In genomic region chr16:89256651-89257254, GRCh38 we compare ENCODE assay signal across 8 cellular contexts. TPM values are rescaled to one million over a fixed set of nuclear protein-coding genes. Genes with fewer than 3 reads are reported as not detected.
A peak's percentile ranks its signal among the peaks of the same experiment; 100 is the strongest.
DNase-seq lines count a peak whose midpoint lies in the region; ATAC-seq and TF ChIP-seq lines count a peak whose summit lies in the region.

No MANE protein-coding gene starts in this region.

- H3K27me3 ChIP-seq in esophagus squamous epithelium = peaks cover 0 to 25% (median 0%) of the 10 kb centered on the region in 4 donors

- H3K27me3 Mint-ChIP-seq in nephron progenitor cell (ENCODE audit: low read depth, poor library complexity) = peaks cover 60% of the 10 kb centered on the region

- intact Hi-C loops in esophagus squamous epithelium (cut with DNase I) = no loop called here

- peak overlapping the region in 1 of 4 donors; percentile 29 for H3K27ac ChIP-seq in esophagus squamous epithelium

- no peak overlapping the region for H3K27ac Mint-ChIP-seq in nephron progenitor cell

- peaks cover 15% of the 10 kb centered on the region for H3K36me3 Mint-ChIP-seq in nephron progenitor cell (ENCODE audit: low read depth)

- TF ChIP-seq POLR2A in esophagus squamous epithelium (IDR thresholded peaks at IDR 0.05) = no peak

- peak overlapping the region; percentile 20 for H3K4me3 Mint-ChIP-seq in nephron progenitor cell

- H3K4me1 Mint-ChIP-seq in nephron progenitor cell = peaks cover 21% of the 10 kb centered on the region

- ATAC-seq in GM21619 (IDR thresholded peaks at IDR 0.05; ENCODE audit: unreplicated experiment) = no peak

- peak; percentile 93 for DNase-seq in CD1c-positive myeloid dendritic cell (ENCODE audit: extremely low spot score)
- peak; percentile 65 for DNase-seq in NCI-H2029 (lab: John Stamatoyannopoulos, UW)
- DNase-seq in activated T-cell treated with anti-CD3 and anti-CD28 coated beads, Interleukin-2, amount 50 U/mL, for 1 hour = peak; percentile 83
- no peak for DNase-seq in esophagus squamous epithelium (lab: John Stamatoyannopoulos, UW)
- DNase-seq in nephron progenitor cell = no peak
- DNase-seq in stimulated activated naive CD4-positive, alpha-beta T cell (lab: John Stamatoyannopoulos, UW) = peak; percentile 57 to 66 (median 63)
- DNase-seq in NCI-H2227 (lab: John Stamatoyannopoulos, UW; ENCODE audit: unreplicated experiment) = no peak

- TF ChIP-seq CTCF in esophagus squamous epithelium (IDR thresholded peaks at IDR 0.05) = no peak
- no peak for TF ChIP-seq CTCF in nephron progenitor cell (IDR thresholded peaks at IDR 0.05)

- H3K4me1 ChIP-seq in esophagus squamous epithelium = peaks cover 12 to 18% (median 12%) of the 10 kb centered on the region in 3 donors

- 13 to 18% methylated on average over 6 to 25 of the region's 57 CpGs for WGBS in esophagus squamous epithelium, 2 donors

- H3K4me3 ChIP-seq in esophagus squamous epithelium = peak overlapping the region; percentile 25 to 70 (median 41)

- H3K9me3 Mint-ChIP-seq in nephron progenitor cell = peaks cover 51% of the 10 kb centered on the region

- no peaks in the 10 kb centered on the region for H3K36me3 ChIP-seq in esophagus squamous epithelium

- no peaks in the 10 kb centered on the region for H3K9me3 ChIP-seq in esophagus squamous epithelium

RNA-seq across cellular contexts. Expression of gene ZNF778, which starts 39.2 kb away (rescaled TPM):
- 10 to 100 TPM in 1 of 4 donors, 1 to 10 TPM in 3; 3.4 to 10.7 (median 6.5) TPM for total RNA-seq in esophagus squamous epithelium

RNA-seq across cellular contexts. Expression of gene SLC22A31, which starts 56.4 kb away (rescaled TPM):
- not detected for total RNA-seq in esophagus squamous epithelium

Comparison
In these comparisons a context has a peak if more than half of its experiments do, and no peak if none do; other contexts are left out.
1. DNase-seq: peak in CD1c-positive myeloid dendritic cell (single experiment), NCI-H2029 (single experiment), activated T-cell treated with anti-CD3 and anti-CD28 coated beads, Interleukin-2, amount 50 U/mL, for 1 hour (single experiment) and stimulated activated naive CD4-positive, alpha-beta T cell (6 of 6); none in esophagus squamous epithelium (single experiment), nephron progenitor cell (single experiment) and NCI-H2227 (single experiment).